ENCODE assay signal across 21 cellular contexts in genomic region chr1:23480187-23481025, GRCh38. TPM values are rescaled to one million over a fixed set of nuclear protein-coding genes. Genes with fewer than 3 reads are reported as not detected.
DNase-seq lines count a peak whose midpoint lies in the region; ATAC-seq and TF ChIP-seq lines count a peak whose summit lies in the region.
"Had no signal": no experiment of that assay in that cellular context is flagged by ENCODE, and none has a peak within 500 bp of the region (broad histone marks: within the 10 kb centered on the region; RNA-seq: fewer than 3 reads in every experiment).

No MANE protein-coding gene starts in this region.

- ATAC-seq in left ventricle myocardium superior (no peak), right lobe of liver (no peak)
- ATAC-seq: activated T-cell treated with anti-CD3 and anti-CD28 coated beads, Interleukin-2, amount 50 U/mL, for 72 hours; lower lobe of right lung had no signal

- peak overlapping the region; percentile 53 for H3K4me3 Mint-ChIP-seq in type B pancreatic cell
- H3K4me3 Mint-ChIP-seq: activated T-cell treated with anti-CD3 and anti-CD28 coated beads, Interleukin-2, amount 50 U/mL, for 72 hours had no signal

- H3K27ac ChIP-seq in cardiac muscle cell: peak overlapping the region; percentile 92
- H3K27ac ChIP-seq in right lobe of liver: peak overlapping the region; percentile 51 to 76 (median 71)
- peak overlapping the region in 6 of 59 donors; percentile 10 to 58 (median 39) for H3K27ac ChIP-seq in dorsolateral prefrontal cortex
- H3K27ac ChIP-seq: SJCRH30 had no signal

- no peak for DNase-seq in cardiac muscle cell (ENCODE audit: low read depth in 1 of 2, low spot score in 1 of 2)
- no peak for DNase-seq in left ventricle myocardium superior
- no peak for DNase-seq in adipocyte (ENCODE audit: low read depth)
- no peak for DNase-seq in right lobe of liver
- DNase-seq in type B pancreatic cell (ENCODE audit: extremely low spot score, unreplicated experiment): no peak
- no peak for DNase-seq in dorsolateral prefrontal cortex
- DNase-seq in NCI-H1092 treated with DMSO at 0.1 percent for 48 hours (lab: John Stamatoyannopoulos, UW): no peak
- DNase-seq in activated CD4-positive, alpha-beta T cell treated with anti-CD3 and anti-CD28 coated beads for 48 hours: no peak
- DNase-seq: activated CD4-positive, CD25-positive, alpha-beta regulatory T cell; activated T-cell treated with anti-CD3 and anti-CD28 coated beads, Interleukin-2, amount 50 U/mL, for 72 hours; DMS79 treated with DMSO at 0.1 percent for 48 hours; lower lobe of right lung; MV-4-11; naive B cell; NCI-H2081; SJCRH30; stimulated activated CD4-positive, alpha-beta T cell treated with anti-CD3 and anti-CD28 coated beads, Interleukin-4, amount 100 ng/mL, for 24 hours; substantia nigra; T-helper 2 cell had no signal

- H3K4me3 ChIP-seq in cardiac muscle cell: no peak overlapping the region
- no peak overlapping the region for H3K4me3 ChIP-seq in adipocyte (ENCODE audit: low read length)
- H3K4me3 ChIP-seq in right lobe of liver: no peak overlapping the region
- H3K4me3 ChIP-seq in dorsolateral prefrontal cortex: no peak overlapping the region
- H3K4me3 ChIP-seq: lower lobe of right lung, SJCRH30, smooth muscle cell had no signal

- no peak overlapping the region for H3K27ac Mint-ChIP-seq in type B pancreatic cell
- H3K27ac Mint-ChIP-seq: activated naive CD4-positive, alpha-beta T cell treated with anti-CD3 and anti-CD28 coated beads, Interleukin-2, amount 50 U/mL, for 72 hours; activated T-cell treated with anti-CD3 and anti-CD28 coated beads, Interleukin-2, amount 50 U/mL, for 72 hours had no signal

- H3K4me1 ChIP-seq in cardiac muscle cell (ENCODE audit: low read depth): peaks cover 32% of the 10 kb centered on the region
- peaks cover 64% of the 10 kb centered on the region for H3K4me1 ChIP-seq in adipocyte (ENCODE audit: control insufficient read depth, insufficient read depth, low read length)
- H3K4me1 ChIP-seq in right lobe of liver: peaks cover 0 to 44% (median 16%) of the 10 kb centered on the region in 4 donors

- no peaks in the 10 kb centered on the region for H3K9me3 Mint-ChIP-seq in type B pancreatic cell
- H3K9me3 Mint-ChIP-seq: activated naive CD4-positive, alpha-beta T cell treated with anti-CD3 and anti-CD28 coated beads, Interleukin-2, amount 50 U/mL, for 72 hours; activated T-cell treated with anti-CD3 and anti-CD28 coated beads, Interleukin-2, amount 50 U/mL, for 72 hours; naive B cell had no signal

- intact Hi-C loops in left ventricle myocardium superior (cut with micrococcal nuclease): no loop called here
- intact Hi-C loops in right lobe of liver (cut with DNase I): loop anchor here in 1 of 2 donors (10.0 kb wide), 1 partner anchor 56 kb away; the partner anchor contains the start of gene TCEA3
- intact Hi-C loops in dorsolateral prefrontal cortex (cut with DNase I): loop anchor here in 1 of 2 donors (5.0 kb wide), 1 partner anchor 78 kb away; no protein-coding TSS in a partner anchor

- H3K36me3 Mint-ChIP-seq in type B pancreatic cell: peaks cover 3% of the 10 kb centered on the region
- H3K36me3 Mint-ChIP-seq: activated naive CD4-positive, alpha-beta T cell treated with anti-CD3 and anti-CD28 coated beads, Interleukin-2, amount 50 U/mL, for 72 hours; naive B cell had no signal

- peaks cover 3% of the 10 kb centered on the region for H3K27me3 Mint-ChIP-seq in type B pancreatic cell

- H3K4me1 Mint-ChIP-seq in type B pancreatic cell (ENCODE audit: unreplicated experiment): peaks cover 43% of the 10 kb centered on the region

- no peak for TF ChIP-seq POLR2A in right lobe of liver (IDR thresholded peaks at IDR 0.05)

- peak overlapping the region; percentile 82 for H3K9ac ChIP-seq in adipocyte (ENCODE audit: low read length)

- H3K36me3 ChIP-seq in cardiac muscle cell (no peaks in the 10 kb centered on the region), adipocyte (ENCODE audit: control insufficient read depth, insufficient read depth, low read length, severe bottlenecking) (no peaks in the 10 kb centered on the region), right lobe of liver (no peaks in the 10 kb centered on the region)
- H3K36me3 ChIP-seq: lower lobe of right lung had no signal

- TF ChIP-seq CTCF in cardiac muscle cell (IDR thresholded peaks at IDR 0.05; ENCODE audit: low read depth, low read length) (no peak), right lobe of liver (IDR thresholded peaks at IDR 0.05) (no peak), type B pancreatic cell (conservative IDR thresholded peaks at IDR 0.05) (no peak), dorsolateral prefrontal cortex (IDR thresholded peaks at IDR 0.05 in 54 of 56, conservative IDR thresholded peaks at IDR 0.05 in 2 of 56; ENCODE audit: low read depth in 1 of 56, partially characterized antibody in 56 of 56) (no peak)

- H3K9me3 ChIP-seq in cardiac muscle cell (ENCODE audit: low read depth): no peaks in the 10 kb centered on the region
- no peaks in the 10 kb centered on the region for H3K9me3 ChIP-seq in adipocyte (ENCODE audit: control insufficient read depth, low read length)
- H3K9me3 ChIP-seq in right lobe of liver: no peaks in the 10 kb centered on the region
- H3K9me3 ChIP-seq: lower lobe of right lung, SJCRH30 had no signal

- WGBS in right lobe of liver (ENCODE audit: insufficient coverage, low coverage, low lambda C conversion rate, missing lambda C conversion rate): 93% methylated on average over 4 of the region's 4 CpGs

- H3K27me3 ChIP-seq in cardiac muscle cell (no peaks in the 10 kb centered on the region), adipocyte (replicated peaks; ENCODE audit: control insufficient read depth, insufficient read depth, low read length) (no peaks in the 10 kb centered on the region), right lobe of liver (no peaks in the 10 kb centered on the region), dorsolateral prefrontal cortex (no peaks in the 10 kb centered on the region)
- H3K27me3 ChIP-seq: SJCRH30 had no signal

RNA-seq across cellular contexts. Expression of gene ASAP3, which starts 3.6 kb away (rescaled TPM):
- 71.1 and 157 TPM in 2 replicates for total RNA-seq in cardiac muscle cell
- polyA plus RNA-seq in cardiac muscle cell: 62.0 and 72.3 TPM in 2 replicates
- total RNA-seq in left ventricle myocardium superior: 47.3 TPM
- total RNA-seq in right lobe of liver: 10 to 100 TPM; 12.3 to 22.1 (median 16.6) TPM
- total RNA-seq in type B pancreatic cell (ENCODE audit: low replicate concordance): 41.9 and 65.7 TPM in 2 replicates
- total RNA-seq in dorsolateral prefrontal cortex: 10 to 100 TPM; 15.5 to 61.0 (median 27.8) TPM

RNA-seq across cellular contexts. Expression of gene E2F2, which starts 50.6 kb away (rescaled TPM):
- total RNA-seq in cardiac muscle cell: 2.1 and 2.5 TPM in 2 replicates
- polyA plus RNA-seq in cardiac muscle cell: 2.2 and 2.7 TPM in 2 replicates
- total RNA-seq in left ventricle myocardium superior: 0.35 TPM
- total RNA-seq in right lobe of liver: 1 to 10 TPM in 1 of 6 experiments, under 1 TPM in 5; 0.18 to 1.2 (median 0.70) TPM
- 8.4 and 9.4 TPM in 2 replicates for total RNA-seq in type B pancreatic cell (ENCODE audit: low replicate concordance)
- total RNA-seq in dorsolateral prefrontal cortex: 1 to 10 TPM in 1 of 120 experiments, under 1 TPM in 37, not detected in 82; 0.07 to 1.1 (median 0.15) TPM

RNA-seq across cellular contexts. Expression of gene TCEA3, which starts 55.9 kb away (rescaled TPM):
- total RNA-seq in cardiac muscle cell (150 and 203 TPM in 2 replicates), left ventricle myocardium superior (81.0 TPM), right lobe of liver (10 to 100 TPM; 53.3 to 94.0 (median 63.2) TPM), type B pancreatic cell (ENCODE audit: low replicate concordance) (8.8 and 9.2 TPM in 2 replicates), dorsolateral prefrontal cortex (10 to 100 TPM in 83 of 120 experiments, 1 to 10 TPM in 37; 4.4 to 24.9 (median 11.7) TPM)
- 174 and 198 TPM in 2 replicates for polyA plus RNA-seq in cardiac muscle cell
- total RNA-seq: SJCRH30 had no signal
